In the genomic region with DNA sequence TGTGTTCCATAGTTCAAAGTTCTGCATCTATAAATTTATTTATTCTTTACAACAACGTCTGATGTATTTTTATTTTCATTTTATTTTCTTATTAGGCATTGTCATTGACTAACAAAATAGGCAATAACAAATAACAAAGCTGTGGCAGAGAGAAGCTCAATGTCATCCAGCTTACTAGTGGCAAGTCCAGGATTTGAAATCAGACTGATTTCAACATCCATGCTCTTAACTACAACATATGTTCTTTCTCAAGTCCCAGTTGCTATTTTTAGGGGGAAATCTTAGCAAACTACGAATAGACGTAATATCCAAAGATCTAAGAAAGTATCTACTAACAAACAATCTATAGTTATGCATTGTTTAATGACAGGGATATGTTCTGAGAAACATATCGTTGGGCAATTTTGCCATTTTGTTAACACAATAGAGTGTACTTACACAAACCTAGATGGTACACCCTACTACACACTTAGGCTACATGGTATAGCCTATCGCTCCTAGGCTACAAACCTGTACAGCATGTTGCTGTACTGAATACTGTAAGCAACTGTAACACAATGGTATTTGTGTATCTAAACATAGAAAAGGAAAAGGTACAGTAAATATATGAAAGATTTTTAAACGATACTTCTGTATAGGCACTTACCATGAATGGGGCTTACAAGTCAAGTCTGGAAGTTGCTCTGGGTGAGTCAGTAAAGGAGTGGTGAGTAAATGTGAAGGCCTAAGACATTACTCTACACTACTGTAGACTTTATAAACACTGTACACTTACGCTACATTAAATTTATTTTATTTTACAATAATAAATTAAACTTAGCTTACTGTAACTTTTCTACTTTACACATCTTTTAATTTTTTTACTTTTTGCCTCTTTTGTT, we compare ENCODE assay signal across 23 cellular contexts.
"Had no signal": no experiment of that assay in that cellular context is flagged by ENCODE, and none has a peak within 500 bp of the region (broad histone marks: within the 10 kb centered on the region; RNA-seq: fewer than 3 reads in every experiment).

No MANE protein-coding gene starts in this region.

- FAIRE-seq: keratinocyte, small intestine had no signal

- H3K27ac Mint-ChIP-seq: endodermal cell; naive thymus-derived CD8-positive, alpha-beta T cell; nephron progenitor cell; stimulated activated effector memory CD8-positive, alpha-beta T cell treated with anti-CD3 and anti-CD28 coated beads, Interleukin-12 subunit alpha, Interleukin-12 subunit beta, amount 100 ng/mL, for 72 hours had no signal

- ATAC-seq: left ventricle myocardium superior; lower lobe of right lung; naive thymus-derived CD8-positive, alpha-beta T cell; right cardiac atrium; stimulated activated effector memory CD8-positive, alpha-beta T cell treated with anti-CD3 and anti-CD28 coated beads, Interleukin-12 subunit alpha, Interleukin-12 subunit beta, amount 100 ng/mL, for 72 hours had no signal

- H3K36me3 ChIP-seq: esophagus squamous epithelium, lower lobe of right lung, prostate gland, stomach, thyroid gland, vagina had no signal

- H3K27me3 Mint-ChIP-seq: naive thymus-derived CD8-positive, alpha-beta T cell had no signal

- H3K27ac ChIP-seq: dorsolateral prefrontal cortex, esophagus squamous epithelium, lower lobe of right lung, prostate gland, stomach, thyroid gland, vagina had no signal

- H3K4me1 ChIP-seq: esophagus squamous epithelium, lower lobe of right lung, prostate gland, stomach, thyroid gland, vagina had no signal

- H3K36me3 Mint-ChIP-seq: stimulated activated effector memory CD8-positive, alpha-beta T cell treated with anti-CD3 and anti-CD28 coated beads, Interleukin-12 subunit alpha, Interleukin-12 subunit beta, amount 100 ng/mL, for 72 hours had no signal

- H3K27me3 ChIP-seq: dorsolateral prefrontal cortex, esophagus squamous epithelium, stomach, thyroid gland, vagina had no signal

- H3K4me3 Mint-ChIP-seq: endodermal cell; naive thymus-derived CD8-positive, alpha-beta T cell; nephron progenitor cell; stimulated activated effector memory CD8-positive, alpha-beta T cell treated with anti-CD3 and anti-CD28 coated beads, Interleukin-12 subunit alpha, Interleukin-12 subunit beta, amount 100 ng/mL, for 72 hours had no signal

- H3K9me3 ChIP-seq: prostate gland, thyroid gland, vagina had no signal

- H3K4me1 Mint-ChIP-seq: naive thymus-derived CD8-positive, alpha-beta T cell; nephron progenitor cell; stimulated activated effector memory CD8-positive, alpha-beta T cell treated with anti-CD3 and anti-CD28 coated beads, Interleukin-12 subunit alpha, Interleukin-12 subunit beta, amount 100 ng/mL, for 72 hours had no signal

- DNase-seq: dorsolateral prefrontal cortex; effector CD8-positive, alpha-beta T cell; endodermal cell; esophagus squamous epithelium; head of caudate nucleus; left ventricle myocardium superior; lower lobe of right lung; naive thymus-derived CD8-positive, alpha-beta T cell; nephron progenitor cell; nucleus accumbens; right cardiac atrium; small intestine; stimulated activated CD4-positive, alpha-beta T cell treated with anti-CD3 and anti-CD28 coated beads, Interleukin-12 subunit alpha, Interleukin-12 subunit beta, amount 100 ng/mL, for 4 hours; stimulated activated CD4-positive, alpha-beta T cell treated with anti-CD3 and anti-CD28 coated beads, Interleukin-1b, Interleukin-23, amount 100 ng/mL, for 48 hours; stimulated activated CD4-positive, alpha-beta T cell treated with anti-CD3 and anti-CD28 coated beads, Interleukin-4, amount 100 ng/mL, for 1 hour; stimulated activated naive CD4-positive, alpha-beta T cell treated with Interleukin-2 at 50 U/mL for 16 hours; stomach; thyroid gland; trophoblast cell had no signal

- H3K4me3 ChIP-seq: dorsolateral prefrontal cortex, esophagus squamous epithelium, lower lobe of right lung, prostate gland, stomach, thyroid gland, vagina had no signal
